In genomic region chr3:33438871-33439270, GRCh38 we compare ENCODE assay signal across 8 cellular contexts. TPM values are rescaled to one million over a fixed set of nuclear protein-coding genes. Genes with fewer than 3 reads are reported as not detected.
DNase-seq lines count a peak whose midpoint lies in the region; ATAC-seq, FAIRE-seq and TF ChIP-seq lines count a peak whose summit lies in the region.

No MANE protein-coding gene starts in this region.

- no peaks in the 10 kb centered on the region for H3K36me3 ChIP-seq in small intestine (ENCODE audit: control insufficient read depth in 2 of 2, insufficient read depth in 2 of 2, low read length in 2 of 2)

- no peak for TF ChIP-seq POLR2A in H54 (IDR thresholded peaks at IDR 0.05; ENCODE audit: low read depth, low read length)

- DNase-seq in HEK293T (ENCODE audit: extremely low spot score) = no peak
- no peak for DNase-seq in right cardiac atrium
- DNase-seq in small intestine = no peak
- no peak for DNase-seq in SK-N-DZ (ENCODE audit: low spot score)
- DNase-seq in GM10248 (ENCODE audit: extremely low spot score) = no peak
- DNase-seq in hippocampal formation (lab: John Stamatoyannopoulos, UW) = no peak
- DNase-seq in H54 (ENCODE audit: insufficient read length, low spot score) = no peak

- H3K4me1 ChIP-seq in right cardiac atrium (ENCODE audit: control insufficient read depth, insufficient read depth, low read length) = peaks cover 8% of the 10 kb centered on the region
- H3K4me1 ChIP-seq in small intestine (ENCODE audit: control insufficient read depth in 2 of 2, insufficient read depth in 1 of 2, low read depth in 1 of 2, low read length in 1 of 2) = peaks cover 9 to 10% of the 10 kb centered on the region in 2 donors

- TF ChIP-seq CTCF in VCaP (conservative IDR thresholded peaks at IDR 0.05) = no peak
- no peak for TF ChIP-seq CTCF in GM10248 (IDR thresholded peaks at IDR 0.05; ENCODE audit: control extremely low read depth, extremely low read depth, low read depth, missing control alignments)

- FAIRE-seq in small intestine (lab: Jason Lieb, UNC) = no peak
- FAIRE-seq in H54 (lab: Jason Lieb, UNC) = no peak

- no peak for ATAC-seq in right cardiac atrium

- H3K27ac ChIP-seq in VCaP (peak overlapping the region; percentile 98), right cardiac atrium (ENCODE audit: low read length) (no peak overlapping the region), small intestine (ENCODE audit: low read depth in 1 of 2, low read length in 1 of 2) (peak overlapping the region in 1 of 2 donors; percentile 63)

- H3K27me3 ChIP-seq in right cardiac atrium (ENCODE audit: control insufficient read depth, insufficient read depth) (no peaks in the 10 kb centered on the region), small intestine (ENCODE audit: control insufficient read depth in 2 of 2, insufficient read depth in 2 of 2, low read length in 2 of 2) (no peaks in the 10 kb centered on the region)

- CTCF ChIA-PET in HEK293T (lab: Yijun Ruan, JAX) (interaction anchor here (0.9 to 1.2 kb wide), 2 partner anchors 348 to 476 kb away, joined by 3 to 5 read pairs; no protein-coding TSS in a partner anchor), GM10248 (lab: Yijun Ruan, JAX) (interaction anchor here (0.8 to 4.4 kb wide), 8 partner anchors 9 to 348 kb away, joined by 3 to 21 read pairs (median 4); no protein-coding TSS in a partner anchor)

- H3K4me3 ChIP-seq in right cardiac atrium (ENCODE audit: low read length) (peak overlapping the region; percentile 86), small intestine (ENCODE audit: low read depth in 1 of 2, low read length in 2 of 2) (peak overlapping the region; percentile 90 to 95)

- POLR2A ChIA-PET in HEK293T (lab: Yijun Ruan, JAX) (interaction anchor here (0.6 to 4.9 kb wide), 4 partner anchors 11 to 869 kb away, joined by 3 to 54 read pairs (median 8); partner anchors contain the start of gene PDCD6IP), GM10248 (lab: Yijun Ruan, JAX) (interaction anchor here (0.7 kb wide), 1 partner anchor 190 kb away, joined by 3 read pairs; no protein-coding TSS in a partner anchor)

- intact Hi-C loops in right cardiac atrium (cut with DNase I) = no loop called here

- 7% methylated on average over 4 of the region's 4 CpGs for WGBS in right cardiac atrium
- WGBS in small intestine, 3 donors = 2 to 6% (median 2%) methylated on average over 4 of the region's 4 CpGs

- H3K9me3 ChIP-seq in right cardiac atrium (ENCODE audit: control insufficient read depth, low read length) (no peaks in the 10 kb centered on the region), small intestine (ENCODE audit: control insufficient read depth, low read depth) (no peaks in the 10 kb centered on the region)

TF ChIP-seq in HEK293T, 16 proteins besides CTCF, POLR2A, EP300 and RAD21:
- TF ChIP-seq SUZ12 (IDR thresholded peaks at IDR 0.05) (no peak), PKNOX1 (IDR thresholded peaks at IDR 0.05) (0 out of 2 replicates have a peak, but pooled peaks have one; percentile 25), ELF4 (IDR thresholded peaks at IDR 0.05) (no peak)
TF ChIP-seq in HEK293T: peak in this region for 1.

RNA-seq across cellular contexts. Expression of gene UBP1, which starts 1.3 kb away (rescaled TPM):
- 10 to 100 TPM; 41.6 to 47.4 (median 45.8) TPM for total RNA-seq in right cardiac atrium
- polyA plus RNA-seq in right cardiac atrium (22.4 TPM), small intestine (10 to 100 TPM; 20.0 to 37.1 (median 32.9) TPM)
- 43.0 and 51.4 TPM in 2 replicates for polyA plus RNA-seq in SK-N-DZ (2014; cell fraction: cytosol; rRNA removed)
- 122 and 216 TPM in 2 replicates for polyA plus RNA-seq in SK-N-DZ (2014; cell fraction: nucleus; rRNA removed)
